In genomic region chr5:173671121-173671949, GRCh38 we compare ENCODE assay signal across 1 cellular context.
TF ChIP-seq lines count a peak whose summit lies in the region.

No MANE protein-coding gene starts in this region.

TF ChIP-seq in K562, 482 proteins besides CTCF, POLR2A, EP300 and RAD21 (continued from another document and continues in another):
- TF ChIP-seq NFRKB (IDR thresholded peaks at IDR 0.05; ENCODE audit: low read depth) = peak; percentile 39; the same call in 1 of the 2 replicates
- TF ChIP-seq, protein P1, sequence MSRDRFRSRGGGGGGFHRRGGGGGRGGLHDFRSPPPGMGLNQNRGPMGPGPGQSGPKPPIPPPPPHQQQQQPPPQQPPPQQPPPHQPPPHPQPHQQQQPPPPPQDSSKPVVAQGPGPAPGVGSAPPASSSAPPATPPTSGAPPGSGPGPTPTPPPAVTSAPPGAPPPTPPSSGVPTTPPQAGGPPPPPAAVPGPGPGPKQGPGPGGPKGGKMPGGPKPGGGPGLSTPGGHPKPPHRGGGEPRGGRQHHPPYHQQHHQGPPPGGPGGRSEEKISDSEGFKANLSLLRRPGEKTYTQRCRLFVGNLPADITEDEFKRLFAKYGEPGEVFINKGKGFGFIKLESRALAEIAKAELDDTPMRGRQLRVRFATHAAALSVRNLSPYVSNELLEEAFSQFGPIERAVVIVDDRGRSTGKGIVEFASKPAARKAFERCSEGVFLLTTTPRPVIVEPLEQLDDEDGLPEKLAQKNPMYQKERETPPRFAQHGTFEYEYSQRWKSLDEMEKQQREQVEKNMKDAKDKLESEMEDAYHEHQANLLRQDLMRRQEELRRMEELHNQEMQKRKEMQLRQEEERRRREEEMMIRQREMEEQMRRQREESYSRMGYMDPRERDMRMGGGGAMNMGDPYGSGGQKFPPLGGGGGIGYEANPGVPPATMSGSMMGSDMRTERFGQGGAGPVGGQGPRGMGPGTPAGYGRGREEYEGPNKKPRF (IDR thresholded peaks at IDR 0.05; ENCODE audit: low read depth, low read length) = no peak
- no peak for TF ChIP-seq ZNF232 (CRISPR knock-in tag; IDR thresholded peaks at IDR 0.05)
- no peak for TF ChIP-seq CBX3 (IDR thresholded peaks at IDR 0.05; ENCODE audit: borderline replicate concordance in 1 of 2, low read length in 2 of 2)
- TF ChIP-seq DNMT1 (IDR thresholded peaks at IDR 0.05) = no peak
- no peak for TF ChIP-seq RHOXF2B (CRISPR knock-in tag; conservative IDR thresholded peaks at IDR 0.05)
- TF ChIP-seq NELFE (IDR thresholded peaks at IDR 0.05; ENCODE audit: insufficient read depth, insufficient read length) = no peak
- TF ChIP-seq ZNF436 (CRISPR knock-in tag; IDR thresholded peaks at IDR 0.05) = peak; percentile 93
- no peak for TF ChIP-seq HMG20A (CRISPR knock-in tag; conservative IDR thresholded peaks at IDR 0.05)
- TF ChIP-seq NFYB (IDR thresholded peaks at IDR 0.05; ENCODE audit: extremely low read depth, insufficient read length) = no peak
- TF ChIP-seq E4F1 (CRISPR knock-in tag; IDR thresholded peaks at IDR 0.05; ENCODE audit: borderline replicate concordance) = no peak
- TF ChIP-seq RUNX1 (IDR thresholded peaks at IDR 0.05; ENCODE audit: low read depth) = no peak
- peak; percentile 73 for TF ChIP-seq ATF7 (IDR thresholded peaks at IDR 0.05)
- TF ChIP-seq ETV1 (tag; conservative IDR thresholded peaks at IDR 0.05; ENCODE audit: low read depth) = peak; percentile 33; the same call in 1 of the 2 replicates
- TF ChIP-seq GTF2A2 (tag; IDR thresholded peaks at IDR 0.05) = no peak
- no peak for TF ChIP-seq CBFA2T2 (conservative IDR thresholded peaks at IDR 0.05)
- no peak for TF ChIP-seq TEAD4 (IDR thresholded peaks at IDR 0.05; ENCODE audit: low read length)
- TF ChIP-seq TEAD4 (CRISPR knock-in tag; IDR thresholded peaks at IDR 0.05; ENCODE audit: borderline replicate concordance) = no peak
- TF ChIP-seq ZNF589 (CRISPR knock-in tag; IDR thresholded peaks at IDR 0.05; ENCODE audit: low read depth) = peak; percentile 97
- TF ChIP-seq, protein P2, sequence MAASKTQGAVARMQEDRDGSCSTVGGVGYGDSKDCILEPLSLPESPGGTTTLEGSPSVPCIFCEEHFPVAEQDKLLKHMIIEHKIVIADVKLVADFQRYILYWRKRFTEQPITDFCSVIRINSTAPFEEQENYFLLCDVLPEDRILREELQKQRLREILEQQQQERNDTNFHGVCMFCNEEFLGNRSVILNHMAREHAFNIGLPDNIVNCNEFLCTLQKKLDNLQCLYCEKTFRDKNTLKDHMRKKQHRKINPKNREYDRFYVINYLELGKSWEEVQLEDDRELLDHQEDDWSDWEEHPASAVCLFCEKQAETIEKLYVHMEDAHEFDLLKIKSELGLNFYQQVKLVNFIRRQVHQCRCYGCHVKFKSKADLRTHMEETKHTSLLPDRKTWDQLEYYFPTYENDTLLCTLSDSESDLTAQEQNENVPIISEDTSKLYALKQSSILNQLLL (CRISPR knock-in tag; IDR thresholded peaks at IDR 0.05; ENCODE audit: borderline replicate concordance) = no peak
- TF ChIP-seq ZEB2 (IDR thresholded peaks at IDR 0.05) = no peak
- TF ChIP-seq STAG1 (CRISPR knock-in tag; IDR thresholded peaks at IDR 0.05; ENCODE audit: borderline replicate concordance) = no peak
- TF ChIP-seq, protein P3, sequence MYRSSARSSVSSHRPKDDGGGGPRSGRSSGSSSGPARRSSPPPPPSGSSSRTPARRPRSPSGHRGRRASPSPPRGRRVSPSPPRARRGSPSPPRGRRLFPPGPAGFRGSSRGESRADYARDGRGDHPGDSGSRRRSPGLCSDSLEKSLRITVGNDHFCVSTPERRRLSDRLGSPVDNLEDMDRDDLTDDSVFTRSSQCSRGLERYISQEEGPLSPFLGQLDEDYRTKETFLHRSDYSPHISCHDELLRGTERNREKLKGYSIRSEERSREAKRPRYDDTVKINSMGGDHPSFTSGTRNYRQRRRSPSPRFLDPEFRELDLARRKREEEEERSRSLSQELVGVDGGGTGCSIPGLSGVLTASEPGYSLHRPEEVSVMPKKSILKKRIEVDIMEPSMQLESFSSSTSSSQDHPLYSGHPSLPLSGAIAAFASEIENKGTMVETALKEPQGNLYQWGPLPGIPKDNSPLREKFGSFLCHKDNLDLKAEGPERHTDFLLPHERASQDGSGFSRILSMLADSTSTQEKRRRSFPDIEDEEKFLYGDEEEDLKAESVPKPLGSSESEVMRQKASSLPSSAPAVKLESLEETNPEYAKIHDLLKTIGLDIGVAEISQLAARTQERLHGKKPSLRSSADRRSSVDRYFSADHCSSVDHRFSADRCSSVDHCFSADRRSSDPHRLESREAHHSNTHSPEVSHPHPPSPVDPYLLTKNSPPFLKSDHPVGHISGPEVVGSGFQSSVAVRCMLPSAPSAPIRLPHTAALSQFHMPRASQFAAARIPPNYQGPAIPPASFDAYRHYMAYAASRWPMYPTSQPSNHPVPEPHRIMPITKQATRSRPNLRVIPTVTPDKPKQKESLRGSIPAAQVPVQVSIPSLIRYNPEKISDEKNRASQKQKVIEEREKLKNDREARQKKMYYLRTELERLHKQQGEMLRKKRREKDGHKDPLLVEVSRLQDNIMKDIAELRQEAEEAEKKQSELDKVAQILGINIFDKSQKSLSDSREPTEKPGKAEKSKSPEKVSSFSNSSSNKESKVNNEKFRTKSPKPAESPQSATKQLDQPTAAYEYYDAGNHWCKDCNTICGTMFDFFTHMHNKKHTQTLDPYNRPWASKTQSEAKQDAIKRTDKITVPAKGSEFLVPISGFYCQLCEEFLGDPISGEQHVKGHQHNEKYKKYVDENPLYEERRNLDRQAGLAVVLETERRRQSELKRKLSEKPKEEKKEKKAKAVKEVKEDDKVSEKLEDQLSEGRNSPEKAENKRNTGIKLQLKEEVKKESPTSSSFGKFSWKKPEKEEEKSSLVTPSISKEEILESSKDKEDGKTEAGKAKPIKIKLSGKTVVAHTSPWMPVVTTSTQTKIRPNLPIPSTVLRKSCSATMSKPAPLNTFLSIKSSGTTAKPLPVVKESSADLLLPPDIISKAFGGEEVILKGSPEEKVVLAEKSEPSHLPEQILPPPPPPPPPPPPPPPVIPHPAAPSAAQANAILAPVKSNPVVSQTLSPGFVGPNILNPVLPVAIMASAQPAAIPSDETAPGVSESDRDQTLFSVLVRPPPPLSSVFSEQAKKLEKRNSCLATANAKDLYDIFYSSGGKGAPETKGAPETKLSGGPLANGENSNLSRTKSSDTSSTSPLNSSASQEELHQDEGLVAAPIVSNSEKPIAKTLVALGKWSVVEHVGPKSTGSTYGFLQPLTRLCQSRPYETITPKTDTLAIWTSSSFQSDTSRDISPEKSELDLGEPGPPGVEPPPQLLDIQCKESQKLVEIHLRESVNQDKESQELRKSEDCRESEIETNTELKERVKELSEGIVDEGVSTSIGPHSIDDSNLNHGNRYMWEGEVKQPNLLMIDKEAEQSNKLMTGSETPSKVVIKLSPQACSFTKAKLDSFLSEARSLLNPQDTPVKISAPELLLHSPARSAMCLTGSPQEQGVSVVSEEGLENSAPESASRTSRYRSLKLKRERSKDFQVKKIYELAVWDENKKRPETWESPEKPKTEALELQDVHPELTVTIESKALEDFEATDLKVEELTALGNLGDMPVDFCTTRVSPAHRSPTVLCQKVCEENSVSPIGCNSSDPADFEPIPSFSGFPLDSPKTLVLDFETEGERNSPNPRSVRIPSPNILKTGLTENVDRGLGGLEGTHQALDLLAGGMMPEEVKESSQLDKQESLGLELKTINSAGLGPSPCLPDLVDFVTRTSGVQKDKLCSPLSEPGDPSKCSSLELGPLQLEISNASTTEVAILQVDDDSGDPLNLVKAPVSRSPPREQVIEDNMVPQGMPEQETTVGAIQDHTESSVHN (IDR thresholded peaks at IDR 0.05; ENCODE audit: borderline replicate concordance in 1 of 2, low read depth in 1 of 2) = peak in 1 of 2 experiments; percentile 64; a peak in 1 of 4 replicates
- no peak for TF ChIP-seq TCF15 (CRISPR knock-in tag; IDR thresholded peaks at IDR 0.05)
- TF ChIP-seq HDGF (IDR thresholded peaks at IDR 0.05) = no peak
- TF ChIP-seq MEIS2 (IDR thresholded peaks at IDR 0.05; ENCODE audit: partially characterized antibody) = peak; percentile 63
- TF ChIP-seq ZBTB8A (IDR thresholded peaks at IDR 0.05; ENCODE audit: partially characterized antibody) = no peak
- TF ChIP-seq, protein P4, sequence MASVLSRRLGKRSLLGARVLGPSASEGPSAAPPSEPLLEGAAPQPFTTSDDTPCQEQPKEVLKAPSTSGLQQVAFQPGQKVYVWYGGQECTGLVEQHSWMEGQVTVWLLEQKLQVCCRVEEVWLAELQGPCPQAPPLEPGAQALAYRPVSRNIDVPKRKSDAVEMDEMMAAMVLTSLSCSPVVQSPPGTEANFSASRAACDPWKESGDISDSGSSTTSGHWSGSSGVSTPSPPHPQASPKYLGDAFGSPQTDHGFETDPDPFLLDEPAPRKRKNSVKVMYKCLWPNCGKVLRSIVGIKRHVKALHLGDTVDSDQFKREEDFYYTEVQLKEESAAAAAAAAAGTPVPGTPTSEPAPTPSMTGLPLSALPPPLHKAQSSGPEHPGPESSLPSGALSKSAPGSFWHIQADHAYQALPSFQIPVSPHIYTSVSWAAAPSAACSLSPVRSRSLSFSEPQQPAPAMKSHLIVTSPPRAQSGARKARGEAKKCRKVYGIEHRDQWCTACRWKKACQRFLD (CRISPR knock-in tag; IDR thresholded peaks at IDR 0.05) = no peak; the same call in 1 of the 2 replicates
- peak; percentile 78 for TF ChIP-seq ELF2 (CRISPR knock-in tag; IDR thresholded peaks at IDR 0.05)
- TF ChIP-seq FOXA1 (IDR thresholded peaks at IDR 0.05; ENCODE audit: borderline replicate concordance) = no peak
- no peak for TF ChIP-seq CBX1 (IDR thresholded peaks at IDR 0.05; ENCODE audit: low read depth)
- no peak for TF ChIP-seq PHTF2 (CRISPR knock-in tag; IDR thresholded peaks at IDR 0.05)
- no peak for TF ChIP-seq EWSR1 (IDR thresholded peaks at IDR 0.05; ENCODE audit: borderline replicate concordance, low read depth, partially characterized antibody)
- TF ChIP-seq, protein P5, sequence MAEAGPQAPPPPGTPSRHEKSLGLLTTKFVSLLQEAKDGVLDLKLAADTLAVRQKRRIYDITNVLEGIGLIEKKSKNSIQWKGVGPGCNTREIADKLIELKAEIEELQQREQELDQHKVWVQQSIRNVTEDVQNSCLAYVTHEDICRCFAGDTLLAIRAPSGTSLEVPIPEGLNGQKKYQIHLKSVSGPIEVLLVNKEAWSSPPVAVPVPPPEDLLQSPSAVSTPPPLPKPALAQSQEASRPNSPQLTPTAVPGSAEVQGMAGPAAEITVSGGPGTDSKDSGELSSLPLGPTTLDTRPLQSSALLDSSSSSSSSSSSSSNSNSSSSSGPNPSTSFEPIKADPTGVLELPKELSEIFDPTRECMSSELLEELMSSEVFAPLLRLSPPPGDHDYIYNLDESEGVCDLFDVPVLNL (CRISPR knock-in tag; IDR thresholded peaks at IDR 0.05; ENCODE audit: low read depth) = no peak
- no peak for TF ChIP-seq TCF3 (CRISPR knock-in tag; IDR thresholded peaks at IDR 0.05)
- peak; percentile 39; the same call in 1 of the 2 replicates for TF ChIP-seq ZNF583 (CRISPR knock-in tag; IDR thresholded peaks at IDR 0.05)
- TF ChIP-seq PCBP1 (IDR thresholded peaks at IDR 0.05; ENCODE audit: low read depth, low read length, poor library complexity, severe bottlenecking) = no peak
- no peak for TF ChIP-seq SAFB (IDR thresholded peaks at IDR 0.05; ENCODE audit: borderline replicate concordance, low read depth, low read length)
- no peak; the same call in 1 of the 2 replicates for TF ChIP-seq BCL6 (CRISPR knock-in tag; IDR thresholded peaks at IDR 0.05)
- no peak for TF ChIP-seq ZBTB17 (CRISPR knock-in tag; IDR thresholded peaks at IDR 0.05)
- TF ChIP-seq, protein P6, sequence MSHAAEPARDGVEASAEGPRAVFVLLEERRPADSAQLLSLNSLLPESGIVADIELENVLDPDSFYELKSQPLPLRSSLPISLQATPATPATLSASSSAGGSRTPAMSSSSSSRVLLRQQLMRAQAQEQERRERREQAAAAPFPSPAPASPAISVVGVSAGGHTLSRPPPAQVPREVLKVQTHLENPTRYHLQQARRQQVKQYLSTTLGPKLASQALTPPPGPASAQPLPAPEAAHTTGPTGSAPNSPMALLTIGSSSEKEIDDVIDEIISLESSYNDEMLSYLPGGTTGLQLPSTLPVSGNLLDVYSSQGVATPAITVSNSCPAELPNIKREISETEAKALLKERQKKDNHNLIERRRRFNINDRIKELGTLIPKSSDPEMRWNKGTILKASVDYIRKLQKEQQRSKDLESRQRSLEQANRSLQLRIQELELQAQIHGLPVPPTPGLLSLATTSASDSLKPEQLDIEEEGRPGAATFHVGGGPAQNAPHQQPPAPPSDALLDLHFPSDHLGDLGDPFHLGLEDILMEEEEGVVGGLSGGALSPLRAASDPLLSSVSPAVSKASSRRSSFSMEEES (CRISPR knock-in tag; IDR thresholded peaks at IDR 0.05) = peak; percentile 86
- no peak for TF ChIP-seq ZFX (CRISPR knock-in tag; IDR thresholded peaks at IDR 0.05)
- no peak for TF ChIP-seq MCM3 (IDR thresholded peaks at IDR 0.05)
- TF ChIP-seq ZFP1 (CRISPR knock-in tag; IDR thresholded peaks at IDR 0.05) = no peak
- TF ChIP-seq HLTF (IDR thresholded peaks at IDR 0.05) = no peak; the same call in 1 of the 2 replicates
- TF ChIP-seq PURB (CRISPR knock-in tag; IDR thresholded peaks at IDR 0.05; ENCODE audit: low read depth) = no peak
- TF ChIP-seq, protein P7, sequence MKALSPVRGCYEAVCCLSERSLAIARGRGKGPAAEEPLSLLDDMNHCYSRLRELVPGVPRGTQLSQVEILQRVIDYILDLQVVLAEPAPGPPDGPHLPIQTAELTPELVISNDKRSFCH (CRISPR knock-in tag; IDR thresholded peaks at IDR 0.05) = no peak
- TF ChIP-seq, protein P7 (tag; IDR thresholded peaks at IDR 0.05) = no peak
- TF ChIP-seq MEF2D (tag; conservative IDR thresholded peaks at IDR 0.05; ENCODE audit: low read depth) = peak; percentile 76
